In genomic region chr19:44866672-44867071, GRCh38 we compare ENCODE assay signal across 20 cellular contexts. TPM values are rescaled to one million over a fixed set of nuclear protein-coding genes. Genes with fewer than 3 reads are reported as not detected.
A peak's percentile ranks its signal among the peaks of the same experiment; 100 is the strongest.
DNase-seq lines count a peak whose midpoint lies in the region; ATAC-seq and TF ChIP-seq lines count a peak whose summit lies in the region.
"Had no signal": no experiment of that assay in that cellular context is flagged by ENCODE, and none has a peak within 500 bp of the region (broad histone marks: within the 10 kb centered on the region; RNA-seq: fewer than 3 reads in every experiment).

No MANE protein-coding gene starts in this region.

- no peak for DNase-seq in HCT116 (ENCODE audit: low read depth, low spot score)
- no peak for DNase-seq in SJSA1 (ENCODE audit: low read depth in 1 of 2, low spot score in 2 of 2)
- DNase-seq in iPS-NIHi7 (ENCODE audit: extremely low spot score), result no peak
- no peak for DNase-seq in posterior vena cava (ENCODE audit: low spot score)
- DNase-seq: ACHN, AML-193, COR-L47, DMS53, HCEC 1CT, KG1, NCI-H1417 treated with DMSO at 0.1 percent for 48 hours, NCI-H1930, NCI-H510A treated with DMSO at 0.1 percent for 48 hours, NCI-H82, PC-9 had no signal

- H3K9me3 ChIP-seq in HCT116 (ENCODE audit: control insufficient read depth in 1 of 2, insufficient read depth in 1 of 2, low read depth in 1 of 2, low read length in 2 of 2), result no peaks in the 10 kb centered on the region
- H3K9me3 ChIP-seq in SJSA1 (replicated peaks), result no peaks in the 10 kb centered on the region
- H3K9me3 ChIP-seq in neutrophil, result no peaks in the 10 kb centered on the region

- intact Hi-C loops in HCT116 (cut with micrococcal nuclease) (no loop called here), posterior vena cava (cut with DNase I) (no loop called here)
- intact Hi-C loops in dendritic cell treated with granulocyte-macrophage colony-stimulating factor and Interleukin-4, amounts not matched to agents 40 ng/mL and 50 ng/mL, for 4 days (cut with micrococcal nuclease), result no loop called here

- H3K9ac ChIP-seq in HCT116 (ENCODE audit: low read length), result 0 out of 2 replicates have a peak overlapping the region, but pooled peaks have one; percentile 23

- CTCF ChIA-PET in HCT116 (lab: Charles Lee), result no interaction called here

- ATAC-seq in HCT116 (peak; percentile 71), HG03571 (IDR thresholded peaks at IDR 0.05; ENCODE audit: unreplicated experiment) (no peak), GM18498 (IDR thresholded peaks at IDR 0.05; ENCODE audit: unreplicated experiment) (no peak)

- no peak overlapping the region for H2AFZ ChIP-seq in HCT116 (ENCODE audit: low read depth, low read length, poor library complexity, severe bottlenecking)
- H2AFZ ChIP-seq: PC-9 had no signal

- no peaks in the 10 kb centered on the region for H3K9me2 ChIP-seq in HCT116 (ENCODE audit: insufficient read depth)

- peaks cover 50% of the 10 kb centered on the region for H3K4me1 Mint-ChIP-seq in dendritic cell treated with granulocyte-macrophage colony-stimulating factor and Interleukin-4, amounts not matched to agents 40 ng/mL and 50 ng/mL, for 4 days (ENCODE audit: low read depth)

- H3K27me3 Mint-ChIP-seq in dendritic cell treated with granulocyte-macrophage colony-stimulating factor and Interleukin-4, amounts not matched to agents 40 ng/mL and 50 ng/mL, for 4 days, result no peaks in the 10 kb centered on the region

- peaks cover 4 to 9% of the 10 kb centered on the region in 2 experiments; a peak in 3 of 4 replicates for H3K36me3 ChIP-seq in HCT116 (ENCODE audit: control insufficient read depth in 1 of 2, insufficient read depth in 2 of 2, low read length in 2 of 2)
- H3K36me3 ChIP-seq in SJSA1, result peaks cover 81% of the 10 kb centered on the region
- peaks cover 11% of the 10 kb centered on the region for H3K36me3 ChIP-seq in neutrophil

- RAD21 ChIA-PET in HCT116 (lab: Charles Lee; ENCODE audit: low non-redundant PET in 1 of 2, low total read pairs in 2 of 2, uncharacterized antibody in 2 of 2, unreplicated experiment in 2 of 2), result no interaction called here

- H4K20me1 ChIP-seq in HCT116 (ENCODE audit: insufficient read depth), result no peaks in the 10 kb centered on the region

- no peaks in the 10 kb centered on the region for H3K27me3 ChIP-seq in HCT116 (ENCODE audit: insufficient read depth, low read length)
- H3K27me3 ChIP-seq in SJSA1 (replicated peaks), result no peaks in the 10 kb centered on the region
- no peaks in the 10 kb centered on the region for H3K27me3 ChIP-seq in neutrophil

- H3K4me2 ChIP-seq in HCT116 (ENCODE audit: low read length), result peak overlapping the region; percentile 29
- H3K4me2 ChIP-seq: PC-9 had no signal

- no peak overlapping the region for H3K4me3 Mint-ChIP-seq in dendritic cell treated with granulocyte-macrophage colony-stimulating factor and Interleukin-4, amounts not matched to agents 40 ng/mL and 50 ng/mL, for 4 days
- H3K4me3 Mint-ChIP-seq: CD14-positive monocyte had no signal

- BruUV-seq in HCT116 (replicated peaks; lab: Mats Ljungman, UMichigan), result no TSS peak

- H3K36me3 Mint-ChIP-seq in dendritic cell treated with granulocyte-macrophage colony-stimulating factor and Interleukin-4, amounts not matched to agents 40 ng/mL and 50 ng/mL, for 4 days (ENCODE audit: low read depth), result peaks cover 67% of the 10 kb centered on the region

- peaks cover 17 to 36% of the 10 kb centered on the region in 2 experiments for H3K4me1 ChIP-seq in HCT116 (ENCODE audit: control insufficient read depth in 1 of 2, insufficient read depth in 2 of 2, low read length in 2 of 2)
- peaks cover 59% of the 10 kb centered on the region for H3K4me1 ChIP-seq in SJSA1 (replicated peaks)
- H3K4me1 ChIP-seq in neutrophil (ENCODE audit: control insufficient read depth in 1 of 2, insufficient read depth in 1 of 2, low read depth in 1 of 2, low read length in 1 of 2), result peaks cover 14 to 25% of the 10 kb centered on the region in 2 experiments

- H3K27ac ChIP-seq in HCT116 (ENCODE audit: low read depth, low read length) (peak overlapping the region; percentile 41; the same call in 1 of the 2 replicates), SJSA1 (peak overlapping the region; percentile 33; the same call in 1 of the 2 replicates), neutrophil (peak overlapping the region; percentile 61)
- H3K27ac ChIP-seq: PC-9 had no signal

- no peak for TF ChIP-seq CTCF in HCT116 (IDR thresholded peaks at IDR 0.05 in 2 of 3, conservative IDR thresholded peaks at IDR 0.05 in 1 of 3; ENCODE audit: borderline replicate concordance in 1 of 3, insufficient read depth in 1 of 3, low read depth in 2 of 3, low read length in 2 of 3)
- TF ChIP-seq CTCF in neutrophil (IDR thresholded peaks at IDR 0.05), result no peak

- no peak for TF ChIP-seq POLR2A in HCT116 (IDR thresholded peaks at IDR 0.05; ENCODE audit: borderline replicate concordance, extremely low read depth, insufficient read depth, insufficient read length)

- H3K4me3 ChIP-seq in HCT116 (replicated peaks in 1 of 2; ENCODE audit: low read depth in 1 of 2, low read length in 2 of 2) (no peak overlapping the region), SJSA1 (no peak overlapping the region), neutrophil (ENCODE audit: low read depth in 1 of 2, low read length in 1 of 2) (no peak overlapping the region)
- H3K4me3 ChIP-seq: PC-9 had no signal

- H3K79me2 ChIP-seq in HCT116 (ENCODE audit: insufficient read depth, low read length), result peaks cover 19% of the 10 kb centered on the region

- no peaks in the 10 kb centered on the region for H3K9me3 Mint-ChIP-seq in dendritic cell treated with granulocyte-macrophage colony-stimulating factor and Interleukin-4, amounts not matched to agents 40 ng/mL and 50 ng/mL, for 4 days

- POLR2A ChIA-PET in HCT116 (lab: Charles Lee), result no interaction called here

- no peak for TF ChIP-seq RAD21 in HCT116 (IDR thresholded peaks at IDR 0.05; ENCODE audit: low read depth)

- H3K27ac Mint-ChIP-seq in dendritic cell treated with granulocyte-macrophage colony-stimulating factor and Interleukin-4, amounts not matched to agents 40 ng/mL and 50 ng/mL, for 4 days, result peak overlapping the region; percentile 81

TF ChIP-seq in HCT116, 20 proteins besides CTCF, POLR2A, EP300 and RAD21:
- TF ChIP-seq CEBPB (IDR thresholded peaks at IDR 0.05; ENCODE audit: low read depth) (no peak), EZH2phosphoT487 (IDR thresholded peaks at IDR 0.05; ENCODE audit: borderline replicate concordance) (no peak), CBX3 (IDR thresholded peaks at IDR 0.05; ENCODE audit: low read depth) (no peak), SP1 (IDR thresholded peaks at IDR 0.05; ENCODE audit: low read depth) (no peak), POLR2AphosphoS5 (IDR thresholded peaks at IDR 0.05; ENCODE audit: low read depth, low read length) (no peak)

RNA-seq across cellular contexts. Expression of gene NECTIN2, which starts 20.6 kb away (rescaled TPM):
- total RNA-seq in HCT116 (2021; ENCODE audit: unreplicated experiment), result 96.3 TPM
- 130 and 166 TPM in 2 replicates for polyA plus RNA-seq in HCT116 (2012)
- 246 and 273 TPM in 2 replicates for total RNA-seq in SJSA1 (2014; rRNA removed; shearing (Covaris generic))
- 10 to 100 TPM; 48.9 to 59.8 TPM for total RNA-seq in posterior vena cava

RNA-seq across cellular contexts. Expression of gene TOMM40, which starts 24.4 kb away (rescaled TPM):
- total RNA-seq in HCT116 (2021; ENCODE audit: unreplicated experiment) (178 TPM), posterior vena cava (10 to 100 TPM; 27.8 to 29.9 TPM)
- polyA plus RNA-seq in HCT116 (2012), result 103 and 112 TPM in 2 replicates
- total RNA-seq in SJSA1 (2014; rRNA removed; shearing (Covaris generic)), result 193 and 222 TPM in 2 replicates

RNA-seq across cellular contexts. Expression of gene APOE, which starts 38.9 kb away (rescaled TPM):
- total RNA-seq in HCT116 (2021; ENCODE audit: unreplicated experiment) (7.2 TPM), posterior vena cava (10 to 100 TPM; 16.8 to 57.8 TPM)
- polyA plus RNA-seq in HCT116 (2012), result 1.4 and 2.1 TPM in 2 replicates
- total RNA-seq in SJSA1 (2014; rRNA removed; shearing (Covaris generic)), result 1.7 TPM in 2 replicates

RNA-seq across cellular contexts. Expression of gene APOC1, which starts 47.7 kb away (rescaled TPM):
- total RNA-seq in HCT116 (2021; ENCODE audit: unreplicated experiment) (5.1 TPM), posterior vena cava (1 to 10 TPM; 3.0 to 4.3 TPM)
- polyA plus RNA-seq in HCT116 (2012), result 0.32 and 0.51 TPM in 2 replicates
- not detected in 2 replicates for total RNA-seq in SJSA1 (2014; rRNA removed; shearing (Covaris generic))
- polyA plus RNA-seq: CD14-positive monocyte had no signal

RNA-seq across cellular contexts. Expression of gene BCAM, which starts 57.8 kb away (rescaled TPM):
- total RNA-seq in HCT116 (2021; ENCODE audit: unreplicated experiment) (78.7 TPM), posterior vena cava (10 to 100 TPM; 49.6 to 53.8 TPM)
- polyA plus RNA-seq in HCT116 (2012), result 64.0 and 72.3 TPM in 2 replicates
- total RNA-seq in SJSA1 (2014; rRNA removed; shearing (Covaris generic)), result 95.1 and 116 TPM in 2 replicates
- polyA plus RNA-seq: CD14-positive monocyte had no signal
